ENCODE assay signal across 7 cellular contexts in genomic region chr14:100246809-100247428, GRCh38. TPM values are rescaled to one million over a fixed set of nuclear protein-coding genes. Genes with fewer than 3 reads are reported as not detected.
A peak's percentile ranks its signal among the peaks of the same experiment; 100 is the strongest.
DNase-seq lines count a peak whose midpoint lies in the region; ATAC-seq and TF ChIP-seq lines count a peak whose summit lies in the region.

No MANE protein-coding gene starts in this region.

- H3K27me3 Mint-ChIP-seq in effector memory CD8-positive, alpha-beta T cell: no peaks in the 10 kb centered on the region

- no peaks in the 10 kb centered on the region for H3K27me3 ChIP-seq in DND-41 (ENCODE audit: insufficient read depth, low read length, poor library complexity)
- no peaks in the 10 kb centered on the region for H3K27me3 ChIP-seq in muscle layer of duodenum (ENCODE audit: low read depth, low read length)

- no peak for DNase-seq in DND-41
- DNase-seq in LNCaP clone FGC (ENCODE audit: low read depth): peak; percentile 82
- DNase-seq in RPMI7951 (ENCODE audit: low read depth): peak; percentile 49
- no peak for DNase-seq in effector memory CD8-positive, alpha-beta T cell
- no peak for DNase-seq in T1000 (lab: John Stamatoyannopoulos, UW)

- peak; percentile 68 for TF ChIP-seq CTCF in DND-41 (IDR thresholded peaks at IDR 0.05; ENCODE audit: borderline replicate concordance, extremely low read depth, low read length, poor library complexity, severe bottlenecking)
- peak; percentile 75 for TF ChIP-seq CTCF in LNCaP clone FGC (IDR thresholded peaks at IDR 0.05; ENCODE audit: control insufficient read depth, extremely low read depth, insufficient read depth)

- H3K4me2 ChIP-seq in DND-41 (ENCODE audit: insufficient read depth, low read length): no peak overlapping the region

- H3K36me3 ChIP-seq in DND-41 (ENCODE audit: insufficient read depth, low read length): peaks cover 59% of the 10 kb centered on the region
- H3K36me3 ChIP-seq in muscle layer of duodenum (ENCODE audit: control insufficient read depth in 1 of 2, insufficient read depth in 2 of 2, low read length in 2 of 2): no peaks in the 10 kb centered on the region

- H2AFZ ChIP-seq in DND-41 (ENCODE audit: low read depth, low read length): no peak overlapping the region

- H3K4me1 ChIP-seq in DND-41 (ENCODE audit: insufficient read depth, low read length) (peaks cover 33% of the 10 kb centered on the region), muscle layer of duodenum (ENCODE audit: control insufficient read depth in 1 of 2, insufficient read depth in 2 of 2, low read length in 2 of 2) (peaks cover 21 to 60% of the 10 kb centered on the region in 2 donors)

- peaks cover 61 to 66% of the 10 kb centered on the region in 2 donors for H3K4me1 Mint-ChIP-seq in effector memory CD8-positive, alpha-beta T cell (ENCODE audit: low read depth in 2 of 2)

- ATAC-seq in DND-41 (ENCODE audit: insufficient read depth, low read depth) (peak; percentile 83), HG02759 (IDR thresholded peaks at IDR 0.05; ENCODE audit: unreplicated experiment) (no peak)
- peak; percentile 60 for ATAC-seq in effector memory CD8-positive, alpha-beta T cell (replicated peaks)

- peaks cover 27% of the 10 kb centered on the region for H3K36me3 Mint-ChIP-seq in effector memory CD8-positive, alpha-beta T cell (ENCODE audit: insufficient read depth)

- peaks cover 99% of the 10 kb centered on the region for H3K79me2 ChIP-seq in DND-41 (ENCODE audit: insufficient read depth, low read length)

- H3K27ac ChIP-seq in DND-41 (ENCODE audit: low read length): no peak overlapping the region
- H3K27ac ChIP-seq in muscle layer of duodenum (ENCODE audit: low read length): peak overlapping the region; percentile 3

- H3K9ac ChIP-seq in DND-41 (ENCODE audit: low read depth, low read length): no peak overlapping the region

- H3K9me3 ChIP-seq in DND-41 (ENCODE audit: insufficient read depth, low read length, severe bottlenecking) (no peaks in the 10 kb centered on the region), muscle layer of duodenum (ENCODE audit: control insufficient read depth in 1 of 2, low read length in 2 of 2) (no peaks in the 10 kb centered on the region)

- peak overlapping the region; percentile 72 to 83 for H3K27ac Mint-ChIP-seq in effector memory CD8-positive, alpha-beta T cell

- H3K9me3 Mint-ChIP-seq in effector memory CD8-positive, alpha-beta T cell: no peaks in the 10 kb centered on the region

- peak overlapping the region; percentile 36 to 57 for H3K4me3 Mint-ChIP-seq in effector memory CD8-positive, alpha-beta T cell

- H4K20me1 ChIP-seq in DND-41 (ENCODE audit: insufficient read depth, low read length): peaks cover 88% of the 10 kb centered on the region

- H3K4me3 ChIP-seq in DND-41 (ENCODE audit: low read depth in 1 of 2, low read length in 2 of 2) (no peak overlapping the region), LNCaP clone FGC (ENCODE audit: low read depth, low read length) (peak overlapping the region; percentile 41), muscle layer of duodenum (ENCODE audit: low read depth in 1 of 2, low read length in 2 of 2) (no peak overlapping the region)

RNA-seq across cellular contexts. Expression of gene YY1, which starts 8.0 kb away (rescaled TPM):
- total RNA-seq in RPMI7951 (2014; rRNA removed; shearing (Covaris generic)): 34.1 and 53.0 TPM in 2 replicates

RNA-seq across cellular contexts. Expression of gene SLC25A29, which starts 59.3 kb away (rescaled TPM):
- total RNA-seq in RPMI7951 (2014; rRNA removed; shearing (Covaris generic)): 7.7 and 10.9 TPM in 2 replicates

Comparison
In these comparisons a context has a peak if more than half of its experiments do, and no peak if none do; other contexts are left out.
1. DNase-seq: peak in LNCaP clone FGC (single experiment) and RPMI7951 (single experiment); none in DND-41 (single experiment), effector memory CD8-positive, alpha-beta T cell (0 of 3) and T1000 (single experiment).